Comparison of ENCODE assay signal across 8 cellular contexts in genomic region chr6:36599791-36600209, GRCh38. TPM values are rescaled to one million over a fixed set of nuclear protein-coding genes. Genes with fewer than 3 reads are reported as not detected.
DNase-seq lines count a peak whose midpoint lies in the region; ATAC-seq lines count a peak whose summit lies in the region.

No MANE protein-coding gene starts in this region.

- H3K4me1 ChIP-seq in CD4-positive, CD25-positive, alpha-beta regulatory T cell (ENCODE audit: control insufficient read depth, insufficient read depth, low read length, poor library complexity, severe bottlenecking): peaks cover 84% of the 10 kb centered on the region

- H3K9me3 ChIP-seq in CD4-positive, CD25-positive, alpha-beta regulatory T cell (ENCODE audit: control insufficient read depth in 2 of 2, low read length in 2 of 2): no peaks in the 10 kb centered on the region

- peak overlapping the region; percentile 56 to 98 (median 91) for H3K27ac Mint-ChIP-seq in CD4-positive, CD25-positive, alpha-beta regulatory T cell

- peak; percentile 60 to 76 (median 61) for DNase-seq in CD4-positive, CD25-positive, alpha-beta regulatory T cell
- peak; percentile 58 for DNase-seq in T follicular helper cell (ENCODE audit: low read depth)
- peak; percentile 76 for DNase-seq in amniotic epithelial cell (ENCODE audit: low read depth)
- peak; percentile 56 for DNase-seq in iPS-NIHi7 (ENCODE audit: extremely low spot score)
- peak; percentile 28 for DNase-seq in stimulated activated CD4-positive, alpha-beta T cell treated with anti-CD3 and anti-CD28 coated beads, Interleukin-2, amount 100 ng/mL, for 4 hours (ENCODE audit: low read depth)
- no peak for DNase-seq in MV-4-11 (lab: John Stamatoyannopoulos, UW)
- no peak for DNase-seq in RPMI8226

- H3K9me3 Mint-ChIP-seq in CD4-positive, CD25-positive, alpha-beta regulatory T cell: peaks cover 0 to 2% (median 0%) of the 10 kb centered on the region in 7 donors

- H3K27ac ChIP-seq in CD4-positive, CD25-positive, alpha-beta regulatory T cell (ENCODE audit: insufficient read depth, low read length, poor library complexity, severe bottlenecking): peak overlapping the region; percentile 98

- ATAC-seq in CD4-positive, CD25-positive, alpha-beta regulatory T cell (ENCODE audit: low read depth in 2 of 2): peak; percentile 66 to 69
- ATAC-seq in HG03095 (IDR thresholded peaks at IDR 0.05; ENCODE audit: unreplicated experiment): no peak

- H3K27me3 Mint-ChIP-seq in CD4-positive, CD25-positive, alpha-beta regulatory T cell: no peaks in the 10 kb centered on the region

- peaks cover 84% of the 10 kb centered on the region for H3K36me3 ChIP-seq in CD4-positive, CD25-positive, alpha-beta regulatory T cell (ENCODE audit: control insufficient read depth, insufficient read depth, low read length)

- peaks cover 83% of the 10 kb centered on the region for H3K36me3 Mint-ChIP-seq in CD4-positive, CD25-positive, alpha-beta regulatory T cell

- H3K4me3 Mint-ChIP-seq in CD4-positive, CD25-positive, alpha-beta regulatory T cell: peak overlapping the region; percentile 94 to 98 (median 95)

- peaks cover 33 to 79% (median 62%) of the 10 kb centered on the region in 4 donors for H3K4me1 Mint-ChIP-seq in CD4-positive, CD25-positive, alpha-beta regulatory T cell

- peak overlapping the region; percentile 100 for H3K4me3 ChIP-seq in CD4-positive, CD25-positive, alpha-beta regulatory T cell (ENCODE audit: low read depth, low read length)

- no peaks in the 10 kb centered on the region for H3K27me3 ChIP-seq in CD4-positive, CD25-positive, alpha-beta regulatory T cell (ENCODE audit: control insufficient read depth, insufficient read depth, low read length)

RNA-seq across cellular contexts. Expression of gene SRSF3, which starts 5.6 kb away (rescaled TPM):
- total RNA-seq in CD4-positive, CD25-positive, alpha-beta regulatory T cell: 731 TPM
- 100 to 1,000 TPM; 398 to 433 (median 407) TPM for polyA plus RNA-seq in CD4-positive, CD25-positive, alpha-beta regulatory T cell

RNA-seq across cellular contexts. Expression of gene STK38, which starts 52.5 kb away (rescaled TPM):
- total RNA-seq in CD4-positive, CD25-positive, alpha-beta regulatory T cell: 106 TPM
- polyA plus RNA-seq in CD4-positive, CD25-positive, alpha-beta regulatory T cell: 100 to 1,000 TPM in 3 of 4 donors, 10 to 100 TPM in 1; 92.8 to 126 (median 113) TPM

Comparison
In these comparisons a context has a peak if more than half of its experiments do, and no peak if none do; other contexts are left out.
1. DNase-seq: peak in CD4-positive, CD25-positive, alpha-beta regulatory T cell (3 of 3), T follicular helper cell (single experiment), amniotic epithelial cell (single experiment), iPS-NIHi7 (single experiment) and stimulated activated CD4-positive, alpha-beta T cell treated with anti-CD3 and anti-CD28 coated beads, Interleukin-2, amount 100 ng/mL, for 4 hours (single experiment); none in MV-4-11 (single experiment) and RPMI8226 (single experiment).